Comparison of ENCODE assay signal across 10 cellular contexts in the genomic region with DNA sequence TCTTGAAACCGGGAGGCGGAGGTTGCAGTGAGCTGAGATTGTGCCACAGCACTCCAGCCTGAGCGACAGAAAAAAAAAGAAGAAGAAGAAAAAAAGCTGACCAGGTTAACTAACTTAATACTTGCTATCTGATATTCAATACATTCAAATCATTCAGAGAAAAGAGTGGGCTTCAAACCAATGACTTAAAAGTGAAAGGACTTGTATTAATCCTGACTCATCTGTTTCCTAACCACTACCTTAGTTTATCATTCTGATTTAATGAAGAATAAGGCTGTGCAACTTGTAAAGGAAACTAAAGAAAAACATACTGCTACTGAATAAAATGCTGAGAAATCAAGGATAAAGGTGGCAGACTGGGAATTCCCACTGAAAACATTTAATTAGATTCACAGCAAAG.
DNase-seq lines count a peak whose midpoint lies in the region; ATAC-seq, FAIRE-seq and TF ChIP-seq lines count a peak whose summit lies in the region.
"Had no signal": no experiment of that assay in that cellular context is flagged by ENCODE, and none has a peak within 500 bp of the region (broad histone marks: within the 10 kb centered on the region; RNA-seq: fewer than 3 reads in every experiment).

No MANE protein-coding gene starts in this region.

- no peaks in the 10 kb centered on the region for H3K9me3 Mint-ChIP-seq in activated CD8-positive, alpha-beta memory T cell treated with anti-CD3 and anti-CD28 coated beads, Interleukin-2, amount 10 ng/mL, durations not matched to agents 7 days and 5 days (ENCODE audit: low read depth)

- no peaks in the 10 kb centered on the region for H3K27me3 ChIP-seq in K562 (ENCODE audit: control insufficient read depth in 2 of 2, insufficient read depth in 2 of 2, low read length in 2 of 2)
- H3K27me3 ChIP-seq in stomach = no peaks in the 10 kb centered on the region

- H3K4me2 ChIP-seq in K562 (ENCODE audit: insufficient read depth, low read length) = no peak overlapping the region

- H3K9me1 ChIP-seq in K562 (ENCODE audit: control insufficient read depth, insufficient read depth, low read length) = no peaks in the 10 kb centered on the region

- peaks cover 57% of the 10 kb centered on the region for H3K4me1 Mint-ChIP-seq in activated CD8-positive, alpha-beta memory T cell treated with anti-CD3 and anti-CD28 coated beads, Interleukin-2, amount 10 ng/mL, durations not matched to agents 7 days and 5 days

- intact Hi-C loops in K562 (cut with micrococcal nuclease) = no loop called here
- intact Hi-C loops in stomach (cut with DNase I; ENCODE audit: low total_unique reads) = no loop called here

- peaks cover 4% of the 10 kb centered on the region for H4K20me1 ChIP-seq in K562 (replicated peaks; ENCODE audit: control insufficient read depth, insufficient read depth, low read length)

- H3K9me3 ChIP-seq in K562 (replicated peaks; ENCODE audit: control insufficient read depth, insufficient read depth, low read depth, low read length) (no peaks in the 10 kb centered on the region), stomach (no peaks in the 10 kb centered on the region)
- H3K9me3 ChIP-seq: mucosa of descending colon had no signal

- H3K4me1 ChIP-seq in K562 (replicated peaks in 1 of 2; ENCODE audit: control insufficient read depth in 2 of 2, insufficient read depth in 2 of 2, low read length in 2 of 2) = peaks cover 10% of the 10 kb centered on the region in 2 experiments; a peak in 4 of 5 replicates
- H3K4me1 ChIP-seq in stomach = peaks cover 54 to 89% (median 73%) of the 10 kb centered on the region in 4 donors

- no peak overlapping the region for H3K9ac ChIP-seq in K562 (ENCODE audit: insufficient read depth in 1 of 2, low read depth in 2 of 2, low read length in 2 of 2)

- TF ChIP-seq CTCF in K562 (IDR thresholded peaks at IDR 0.05 in 2 of 3, conservative IDR thresholded peaks at IDR 0.05 in 1 of 3; ENCODE audit: insufficient read depth in 2 of 3, low read depth in 1 of 3, low read length in 3 of 3) (no peak), stomach (IDR thresholded peaks at IDR 0.05) (no peak)

- CTCF ChIA-PET in activated CD8-positive, alpha-beta memory T cell treated with anti-CD3 and anti-CD28 coated beads, Interleukin-2, amount 10 ng/mL, durations not matched to agents 7 days and 5 days (lab: Charles Lee) = interaction anchor here (1.4 kb wide), 1 partner anchor 368 kb away, joined by 4 read pairs; no protein-coding TSS in a partner anchor
- CTCF ChIA-PET in K562 (lab: Yijun Ruan, JAX; ENCODE audit: low intra/inter-chr PET ratio) = no interaction called here

- in situ Hi-C loops in K562 (cut with MboI) = no loop called here

- peak; percentile 20 for ATAC-seq in activated CD8-positive, alpha-beta memory T cell treated with anti-CD3 and anti-CD28 coated beads, Interleukin-2, amount 10 ng/mL, durations not matched to agents 7 days and 5 days
- ATAC-seq in HG03378 (IDR thresholded peaks at IDR 0.05; ENCODE audit: unreplicated experiment) (peak; percentile 50), K562 (no peak)

- H3K27ac ChIP-seq in K562 (ENCODE audit: extremely low read depth, low read depth, low read length) (no peak overlapping the region), stomach (peak overlapping the region; percentile 7 to 74 (median 64))

- H3K4me3 ChIP-seq in K562 = no peak overlapping the region
- H3K4me3 ChIP-seq in stomach = peak overlapping the region in 1 of 4 donors; percentile 1
- H3K4me3 ChIP-seq: mucosa of descending colon had no signal

- H3K4me3 Mint-ChIP-seq in activated CD8-positive, alpha-beta memory T cell treated with anti-CD3 and anti-CD28 coated beads, Interleukin-2, amount 10 ng/mL, durations not matched to agents 7 days and 5 days = peak overlapping the region; percentile 13

- 84% methylated on average over 3 of the region's 3 CpGs for WGBS in K562 (ENCODE audit: insufficient coverage, low coverage, missing lambda C conversion rate)
- WGBS in stomach, 5 donors = 85 to 95% (median 89%) methylated on average over 3 of the region's 3 CpGs

- H3K36me3 Mint-ChIP-seq in activated CD8-positive, alpha-beta memory T cell treated with anti-CD3 and anti-CD28 coated beads, Interleukin-2, amount 10 ng/mL, durations not matched to agents 7 days and 5 days = peaks cover 51% of the 10 kb centered on the region

- BruUV-seq in K562 (replicated peaks; lab: Mats Ljungman, UMichigan) = no TSS peak

- DNase-seq in activated CD8-positive, alpha-beta memory T cell treated with anti-CD3 and anti-CD28 coated beads, Interleukin-2, amount 10 ng/mL, durations not matched to agents 7 days and 5 days = no peak
- no peak for DNase-seq in activated CD8-positive, alpha-beta memory T cell treated with anti-CD3 and anti-CD28 coated beads for 24 hours
- DNase-seq in K562 (ENCODE audit: extremely low read depth in 1 of 4, low spot score in 3 of 4) = no peak
- DNase-seq in stomach = no peak
- DNase-seq in NCI-H82 (lab: John Stamatoyannopoulos, UW) = no peak
- DNase-seq in SKM-1 treated with dmso at 0.1 percent for 144 hours (lab: John Stamatoyannopoulos, UW; ENCODE audit: unreplicated experiment) = no peak
- no peak for DNase-seq in NCI-H1436 (lab: John Stamatoyannopoulos, UW)
- DNase-seq: HCEC 1CT, mucosa of descending colon had no signal

- no peak for TF ChIP-seq RAD21 in K562 (CRISPR knock-in tag; conservative IDR thresholded peaks at IDR 0.05 in 1 of 2, IDR thresholded peaks at IDR 0.05 in 1 of 2)

- FAIRE-seq in K562 (lab: Jason Lieb, UNC) = no peak

- TF ChIP-seq EP300 in K562 (IDR thresholded peaks at IDR 0.05; ENCODE audit: low read length) (no peak), stomach (IDR thresholded peaks at IDR 0.05) (no peak)

- H3K27ac Mint-ChIP-seq in activated CD8-positive, alpha-beta memory T cell treated with anti-CD3 and anti-CD28 coated beads, Interleukin-2, amount 10 ng/mL, durations not matched to agents 7 days and 5 days = peak overlapping the region; percentile 32

- peaks cover 46% of the 10 kb centered on the region for H3K36me3 ChIP-seq in K562 (ENCODE audit: control insufficient read depth, insufficient read depth, low read length)
- H3K36me3 ChIP-seq in stomach = peaks cover 0 to 9% (median 2%) of the 10 kb centered on the region in 4 donors

- POLR2A ChIA-PET in K562 (lab: Yijun Ruan, JAX) = interaction anchor here (0.8 to 2.9 kb wide), 2 partner anchors 8 to 15 kb away, joined by 3 to 20 read pairs; no protein-coding TSS in a partner anchor

- H3K27me3 Mint-ChIP-seq in activated CD8-positive, alpha-beta memory T cell treated with anti-CD3 and anti-CD28 coated beads, Interleukin-2, amount 10 ng/mL, durations not matched to agents 7 days and 5 days = no peaks in the 10 kb centered on the region

- H3K79me2 ChIP-seq in K562 (ENCODE audit: control insufficient read depth, insufficient read depth, low read length) = peaks cover 99% of the 10 kb centered on the region

- TF ChIP-seq POLR2A in K562 (conservative IDR thresholded peaks at IDR 0.05) (no peak), stomach (IDR thresholded peaks at IDR 0.05) (no peak)

- H2AFZ ChIP-seq in K562 (ENCODE audit: low read depth, low read length) = no peak overlapping the region

TF ChIP-seq in K562, 482 proteins besides CTCF, POLR2A, EP300 and RAD21:
- 0 out of 2 replicates have a peak, but pooled peaks have one; percentile 25 for TF ChIP-seq RBFOX2 (IDR thresholded peaks at IDR 0.05; ENCODE audit: low read depth, low read length)
- TF ChIP-seq, protein P1, sequence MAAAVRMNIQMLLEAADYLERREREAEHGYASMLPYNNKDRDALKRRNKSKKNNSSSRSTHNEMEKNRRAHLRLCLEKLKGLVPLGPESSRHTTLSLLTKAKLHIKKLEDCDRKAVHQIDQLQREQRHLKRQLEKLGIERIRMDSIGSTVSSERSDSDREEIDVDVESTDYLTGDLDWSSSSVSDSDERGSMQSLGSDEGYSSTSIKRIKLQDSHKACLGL (CRISPR knock-in tag; IDR thresholded peaks at IDR 0.05; ENCODE audit: borderline replicate concordance, poor library complexity, severe bottlenecking) = no peak
- peak; percentile 79 for TF ChIP-seq ZNF316 (IDR thresholded peaks at IDR 0.05)
- TF ChIP-seq C11orf30 (IDR thresholded peaks at IDR 0.05; ENCODE audit: low read depth) = peak; percentile 59; the same call in 1 of the 2 replicates
